Comparison of ENCODE assay signal across 1 cellular context in the genomic region with DNA sequence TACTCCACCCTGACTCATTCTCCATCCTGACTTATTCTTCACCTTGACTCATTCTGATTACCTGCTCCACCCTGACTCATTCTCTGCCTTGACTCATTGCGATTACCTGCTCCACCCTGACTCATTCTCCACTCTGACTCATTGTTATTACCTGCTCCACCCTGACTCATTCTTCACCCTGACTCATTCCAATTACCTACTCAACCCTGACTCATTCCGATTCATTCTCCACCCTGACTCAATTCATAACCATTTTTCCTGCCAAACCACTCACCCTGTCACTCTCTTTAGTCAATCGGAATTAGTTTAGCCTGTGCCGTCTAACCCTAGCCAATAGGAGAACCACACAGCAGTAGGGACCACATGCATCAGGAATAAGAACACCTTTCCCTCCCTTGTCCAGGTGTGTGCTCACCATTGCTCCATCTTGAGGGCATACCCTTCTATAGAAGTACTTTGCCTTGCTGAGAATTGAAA.
TF ChIP-seq lines count a peak whose summit lies in the region.

No MANE protein-coding gene starts in this region.

TF ChIP-seq in HEK293, 187 proteins besides CTCF, POLR2A, EP300 and RAD21 (continued from another document and continues in another):
- TF ChIP-seq, protein P1, sequence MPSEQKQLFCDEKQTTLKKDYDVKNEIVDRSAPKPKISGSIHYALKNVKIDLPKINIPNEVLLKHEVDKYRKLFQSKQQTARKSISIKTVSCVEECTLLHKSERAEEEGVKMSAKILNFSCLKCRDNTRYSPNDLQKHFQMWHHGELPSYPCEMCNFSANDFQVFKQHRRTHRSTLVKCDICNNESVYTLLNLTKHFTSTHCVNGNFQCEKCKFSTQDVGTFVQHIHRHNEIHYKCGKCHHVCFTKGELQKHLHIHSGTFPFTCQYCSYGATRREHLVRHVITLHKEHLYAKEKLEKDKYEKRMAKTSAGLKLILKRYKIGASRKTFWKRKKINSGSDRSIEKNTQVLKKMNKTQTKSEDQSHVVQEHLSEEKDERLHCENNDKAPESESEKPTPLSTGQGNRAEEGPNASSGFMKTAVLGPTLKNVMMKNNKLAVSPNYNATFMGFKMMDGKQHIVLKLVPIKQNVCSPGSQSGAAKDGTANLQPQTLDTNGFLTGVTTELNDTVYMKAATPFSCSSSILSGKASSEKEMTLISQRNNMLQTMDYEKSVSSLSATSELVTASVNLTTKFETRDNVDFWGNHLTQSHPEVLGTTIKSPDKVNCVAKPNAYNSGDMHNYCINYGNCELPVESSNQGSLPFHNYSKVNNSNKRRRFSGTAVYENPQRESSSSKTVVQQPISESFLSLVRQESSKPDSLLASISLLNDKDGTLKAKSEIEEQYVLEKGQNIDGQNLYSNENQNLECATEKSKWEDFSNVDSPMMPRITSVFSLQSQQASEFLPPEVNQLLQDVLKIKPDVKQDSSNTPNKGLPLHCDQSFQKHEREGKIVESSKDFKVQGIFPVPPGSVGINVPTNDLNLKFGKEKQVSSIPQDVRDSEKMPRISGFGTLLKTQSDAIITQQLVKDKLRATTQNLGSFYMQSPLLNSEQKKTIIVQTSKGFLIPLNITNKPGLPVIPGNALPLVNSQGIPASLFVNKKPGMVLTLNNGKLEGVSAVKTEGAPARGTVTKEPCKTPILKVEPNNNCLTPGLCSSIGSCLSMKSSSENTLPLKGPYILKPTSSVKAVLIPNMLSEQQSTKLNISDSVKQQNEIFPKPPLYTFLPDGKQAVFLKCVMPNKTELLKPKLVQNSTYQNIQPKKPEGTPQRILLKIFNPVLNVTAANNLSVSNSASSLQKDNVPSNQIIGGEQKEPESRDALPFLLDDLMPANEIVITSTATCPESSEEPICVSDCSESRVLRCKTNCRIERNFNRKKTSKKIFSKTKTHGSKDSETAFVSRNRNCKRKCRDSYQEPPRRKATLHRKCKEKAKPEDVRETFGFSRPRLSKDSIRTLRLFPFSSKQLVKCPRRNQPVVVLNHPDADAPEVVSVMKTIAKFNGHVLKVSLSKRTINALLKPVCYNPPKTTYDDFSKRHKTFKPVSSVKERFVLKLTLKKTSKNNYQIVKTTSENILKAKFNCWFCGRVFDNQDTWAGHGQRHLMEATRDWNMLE (tag by site-specific recombination; conservative IDR thresholded peaks at IDR 0.05; ENCODE audit: low read depth): peak; percentile 45; the same call in 1 of the 2 replicates
- TF ChIP-seq ZNF292 (tag by site-specific recombination; IDR thresholded peaks at IDR 0.05; ENCODE audit: borderline replicate concordance, low read depth) (no peak), KLF9 (tag by site-specific recombination; IDR thresholded peaks at IDR 0.05; ENCODE audit: low read depth) (no peak), SP3 (tag by site-specific recombination; IDR thresholded peaks at IDR 0.05) (peak; percentile 75), KLF7 (tag by site-specific recombination; IDR thresholded peaks at IDR 0.05; ENCODE audit: borderline replicate concordance) (peak; percentile 67; the same call in 1 of the 2 replicates), ZFP41 (tag by site-specific recombination; IDR thresholded peaks at IDR 0.05; ENCODE audit: borderline replicate concordance) (no peak), ZBTB8A (tag by site-specific recombination; IDR thresholded peaks at IDR 0.05) (no peak), ZBTB17 (tag by site-specific recombination; IDR thresholded peaks at IDR 0.05) (no peak), YY2 (tag by site-specific recombination; IDR thresholded peaks at IDR 0.05) (no peak), ZNF544 (tag by site-specific recombination; IDR thresholded peaks at IDR 0.05) (no peak), GLIS1 (tag by site-specific recombination; IDR thresholded peaks at IDR 0.05) (no peak), ZNF391 (tag by site-specific recombination; IDR thresholded peaks at IDR 0.05; ENCODE audit: borderline replicate concordance, low read depth) (no peak), ZBTB48 (tag by site-specific recombination; IDR thresholded peaks at IDR 0.05) (no peak), BCL11A (tag by site-specific recombination; IDR thresholded peaks at IDR 0.05; ENCODE audit: low read depth) (no peak), ZNF658 (tag by site-specific recombination; IDR thresholded peaks at IDR 0.05) (0 out of 2 replicates have a peak, but pooled peaks have one; percentile 49), ZNF114 (tag by site-specific recombination; IDR thresholded peaks at IDR 0.05) (no peak), ZBTB21 (tag by site-specific recombination; IDR thresholded peaks at IDR 0.05) (peak; percentile 85), KLF8 (tag by site-specific recombination; IDR thresholded peaks at IDR 0.05) (peak; percentile 96), IKZF3 (tag by site-specific recombination; IDR thresholded peaks at IDR 0.05) (no peak), ZFP3 (tag by site-specific recombination; IDR thresholded peaks at IDR 0.05; ENCODE audit: low read depth) (no peak), ZNF214 (tag by site-specific recombination; IDR thresholded peaks at IDR 0.05; ENCODE audit: borderline replicate concordance) (no peak), ZNF324 (tag by site-specific recombination; IDR thresholded peaks at IDR 0.05) (peak; percentile 94), ZNF169 (tag by site-specific recombination; IDR thresholded peaks at IDR 0.05) (0 out of 2 replicates have a peak, but pooled peaks have one; percentile 78), GLI4 (tag by site-specific recombination; IDR thresholded peaks at IDR 0.05) (peak; percentile 82; the same call in 1 of the 2 replicates), ZNF501 (tag by site-specific recombination; IDR thresholded peaks at IDR 0.05) (peak; percentile 82), ZNF791 (tag by site-specific recombination; IDR thresholded peaks at IDR 0.05) (no peak), ZNF211 (tag by site-specific recombination; IDR thresholded peaks at IDR 0.05; ENCODE audit: low read depth) (no peak), ZNF677 (tag by site-specific recombination; IDR thresholded peaks at IDR 0.05) (no peak), ZNF670 (tag by site-specific recombination; IDR thresholded peaks at IDR 0.05; ENCODE audit: low read depth) (no peak), PRDM1 (tag by site-specific recombination; IDR thresholded peaks at IDR 0.05) (peak; percentile 87), ZFP37 (tag by site-specific recombination; IDR thresholded peaks at IDR 0.05) (peak; percentile 100), ZNF776 (tag by site-specific recombination; IDR thresholded peaks at IDR 0.05; ENCODE audit: borderline replicate concordance) (no peak), ZNF24 (tag by site-specific recombination; IDR thresholded peaks at IDR 0.05) (peak; percentile 91), ZNF239 (tag by site-specific recombination; IDR thresholded peaks at IDR 0.05) (no peak), ZNF416 (tag by site-specific recombination; IDR thresholded peaks at IDR 0.05) (no peak), ZNF423 (tag by site-specific recombination; IDR thresholded peaks at IDR 0.05) (no peak), ZNF23 (tag by site-specific recombination; IDR thresholded peaks at IDR 0.05; ENCODE audit: borderline replicate concordance) (0 out of 2 replicates have a peak, but pooled peaks have one; percentile 20), ZNF654 (tag by site-specific recombination; IDR thresholded peaks at IDR 0.05; ENCODE audit: low read depth) (no peak), SETDB1 (IDR thresholded peaks at IDR 0.05; ENCODE audit: insufficient read length, low read length) (peak; percentile 99), ZNF10 (tag by site-specific recombination; IDR thresholded peaks at IDR 0.05) (no peak), ZNF335 (tag by site-specific recombination; conservative IDR thresholded peaks at IDR 0.05) (peak; percentile 42), ZNF660 (tag by site-specific recombination; IDR thresholded peaks at IDR 0.05) (peak; percentile 78), KLF1 (tag by site-specific recombination; IDR thresholded peaks at IDR 0.05) (peak; percentile 72)
- TF ChIP-seq, protein P2, sequence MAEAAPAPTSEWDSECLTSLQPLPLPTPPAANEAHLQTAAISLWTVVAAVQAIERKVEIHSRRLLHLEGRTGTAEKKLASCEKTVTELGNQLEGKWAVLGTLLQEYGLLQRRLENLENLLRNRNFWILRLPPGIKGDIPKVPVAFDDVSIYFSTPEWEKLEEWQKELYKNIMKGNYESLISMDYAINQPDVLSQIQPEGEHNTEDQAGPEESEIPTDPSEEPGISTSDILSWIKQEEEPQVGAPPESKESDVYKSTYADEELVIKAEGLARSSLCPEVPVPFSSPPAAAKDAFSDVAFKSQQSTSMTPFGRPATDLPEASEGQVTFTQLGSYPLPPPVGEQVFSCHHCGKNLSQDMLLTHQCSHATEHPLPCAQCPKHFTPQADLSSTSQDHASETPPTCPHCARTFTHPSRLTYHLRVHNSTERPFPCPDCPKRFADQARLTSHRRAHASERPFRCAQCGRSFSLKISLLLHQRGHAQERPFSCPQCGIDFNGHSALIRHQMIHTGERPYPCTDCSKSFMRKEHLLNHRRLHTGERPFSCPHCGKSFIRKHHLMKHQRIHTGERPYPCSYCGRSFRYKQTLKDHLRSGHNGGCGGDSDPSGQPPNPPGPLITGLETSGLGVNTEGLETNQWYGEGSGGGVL (tag by site-specific recombination; IDR thresholded peaks at IDR 0.05): peak; percentile 60
- TF ChIP-seq, protein P3, sequence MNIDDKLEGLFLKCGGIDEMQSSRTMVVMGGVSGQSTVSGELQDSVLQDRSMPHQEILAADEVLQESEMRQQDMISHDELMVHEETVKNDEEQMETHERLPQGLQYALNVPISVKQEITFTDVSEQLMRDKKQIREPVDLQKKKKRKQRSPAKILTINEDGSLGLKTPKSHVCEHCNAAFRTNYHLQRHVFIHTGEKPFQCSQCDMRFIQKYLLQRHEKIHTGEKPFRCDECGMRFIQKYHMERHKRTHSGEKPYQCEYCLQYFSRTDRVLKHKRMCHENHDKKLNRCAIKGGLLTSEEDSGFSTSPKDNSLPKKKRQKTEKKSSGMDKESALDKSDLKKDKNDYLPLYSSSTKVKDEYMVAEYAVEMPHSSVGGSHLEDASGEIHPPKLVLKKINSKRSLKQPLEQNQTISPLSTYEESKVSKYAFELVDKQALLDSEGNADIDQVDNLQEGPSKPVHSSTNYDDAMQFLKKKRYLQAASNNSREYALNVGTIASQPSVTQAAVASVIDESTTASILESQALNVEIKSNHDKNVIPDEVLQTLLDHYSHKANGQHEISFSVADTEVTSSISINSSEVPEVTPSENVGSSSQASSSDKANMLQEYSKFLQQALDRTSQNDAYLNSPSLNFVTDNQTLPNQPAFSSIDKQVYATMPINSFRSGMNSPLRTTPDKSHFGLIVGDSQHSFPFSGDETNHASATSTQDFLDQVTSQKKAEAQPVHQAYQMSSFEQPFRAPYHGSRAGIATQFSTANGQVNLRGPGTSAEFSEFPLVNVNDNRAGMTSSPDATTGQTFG (tag by site-specific recombination; IDR thresholded peaks at IDR 0.05; ENCODE audit: borderline replicate concordance): peak; percentile 84
- TF ChIP-seq, protein P4, sequence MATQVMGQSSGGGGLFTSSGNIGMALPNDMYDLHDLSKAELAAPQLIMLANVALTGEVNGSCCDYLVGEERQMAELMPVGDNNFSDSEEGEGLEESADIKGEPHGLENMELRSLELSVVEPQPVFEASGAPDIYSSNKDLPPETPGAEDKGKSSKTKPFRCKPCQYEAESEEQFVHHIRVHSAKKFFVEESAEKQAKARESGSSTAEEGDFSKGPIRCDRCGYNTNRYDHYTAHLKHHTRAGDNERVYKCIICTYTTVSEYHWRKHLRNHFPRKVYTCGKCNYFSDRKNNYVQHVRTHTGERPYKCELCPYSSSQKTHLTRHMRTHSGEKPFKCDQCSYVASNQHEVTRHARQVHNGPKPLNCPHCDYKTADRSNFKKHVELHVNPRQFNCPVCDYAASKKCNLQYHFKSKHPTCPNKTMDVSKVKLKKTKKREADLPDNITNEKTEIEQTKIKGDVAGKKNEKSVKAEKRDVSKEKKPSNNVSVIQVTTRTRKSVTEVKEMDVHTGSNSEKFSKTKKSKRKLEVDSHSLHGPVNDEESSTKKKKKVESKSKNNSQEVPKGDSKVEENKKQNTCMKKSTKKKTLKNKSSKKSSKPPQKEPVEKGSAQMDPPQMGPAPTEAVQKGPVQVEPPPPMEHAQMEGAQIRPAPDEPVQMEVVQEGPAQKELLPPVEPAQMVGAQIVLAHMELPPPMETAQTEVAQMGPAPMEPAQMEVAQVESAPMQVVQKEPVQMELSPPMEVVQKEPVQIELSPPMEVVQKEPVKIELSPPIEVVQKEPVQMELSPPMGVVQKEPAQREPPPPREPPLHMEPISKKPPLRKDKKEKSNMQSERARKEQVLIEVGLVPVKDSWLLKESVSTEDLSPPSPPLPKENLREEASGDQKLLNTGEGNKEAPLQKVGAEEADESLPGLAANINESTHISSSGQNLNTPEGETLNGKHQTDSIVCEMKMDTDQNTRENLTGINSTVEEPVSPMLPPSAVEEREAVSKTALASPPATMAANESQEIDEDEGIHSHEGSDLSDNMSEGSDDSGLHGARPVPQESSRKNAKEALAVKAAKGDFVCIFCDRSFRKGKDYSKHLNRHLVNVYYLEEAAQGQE (tag by site-specific recombination; IDR thresholded peaks at IDR 0.05): no peak
- TF ChIP-seq, protein P5, sequence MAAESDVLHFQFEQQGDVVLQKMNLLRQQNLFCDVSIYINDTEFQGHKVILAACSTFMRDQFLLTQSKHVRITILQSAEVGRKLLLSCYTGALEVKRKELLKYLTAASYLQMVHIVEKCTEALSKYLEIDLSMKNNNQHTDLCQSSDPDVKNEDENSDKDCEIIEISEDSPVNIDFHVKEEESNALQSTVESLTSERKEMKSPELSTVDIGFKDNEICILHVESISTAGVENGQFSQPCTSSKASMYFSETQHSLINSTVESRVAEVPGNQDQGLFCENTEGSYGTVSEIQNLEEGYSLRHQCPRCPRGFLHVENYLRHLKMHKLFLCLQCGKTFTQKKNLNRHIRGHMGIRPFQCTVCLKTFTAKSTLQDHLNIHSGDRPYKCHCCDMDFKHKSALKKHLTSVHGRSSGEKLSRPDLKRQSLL (tag by site-specific recombination; IDR thresholded peaks at IDR 0.05): no peak
- TF ChIP-seq, protein P6, sequence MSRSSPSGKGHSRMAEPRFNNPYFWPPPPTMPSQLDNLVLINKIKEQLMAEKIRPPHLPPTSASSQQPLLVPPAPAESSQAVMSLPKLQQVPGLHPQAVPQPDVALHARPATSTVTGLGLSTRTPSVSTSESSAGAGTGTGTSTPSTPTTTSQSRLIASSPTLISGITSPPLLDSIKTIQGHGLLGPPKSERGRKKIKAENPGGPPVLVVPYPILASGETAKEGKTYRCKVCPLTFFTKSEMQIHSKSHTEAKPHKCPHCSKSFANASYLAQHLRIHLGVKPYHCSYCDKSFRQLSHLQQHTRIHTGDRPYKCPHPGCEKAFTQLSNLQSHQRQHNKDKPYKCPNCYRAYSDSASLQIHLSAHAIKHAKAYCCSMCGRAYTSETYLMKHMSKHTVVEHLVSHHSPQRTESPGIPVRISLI (tag by site-specific recombination; IDR thresholded peaks at IDR 0.05): 0 out of 2 replicates have a peak, but pooled peaks have one; percentile 24
- TF ChIP-seq, protein P7, sequence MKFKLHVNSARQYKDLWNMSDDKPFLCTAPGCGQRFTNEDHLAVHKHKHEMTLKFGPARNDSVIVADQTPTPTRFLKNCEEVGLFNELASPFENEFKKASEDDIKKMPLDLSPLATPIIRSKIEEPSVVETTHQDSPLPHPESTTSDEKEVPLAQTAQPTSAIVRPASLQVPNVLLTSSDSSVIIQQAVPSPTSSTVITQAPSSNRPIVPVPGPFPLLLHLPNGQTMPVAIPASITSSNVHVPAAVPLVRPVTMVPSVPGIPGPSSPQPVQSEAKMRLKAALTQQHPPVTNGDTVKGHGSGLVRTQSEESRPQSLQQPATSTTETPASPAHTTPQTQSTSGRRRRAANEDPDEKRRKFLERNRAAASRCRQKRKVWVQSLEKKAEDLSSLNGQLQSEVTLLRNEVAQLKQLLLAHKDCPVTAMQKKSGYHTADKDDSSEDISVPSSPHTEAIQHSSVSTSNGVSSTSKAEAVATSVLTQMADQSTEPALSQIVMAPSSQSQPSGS (tag by site-specific recombination; IDR thresholded peaks at IDR 0.05; ENCODE audit: low read depth): 0 out of 2 replicates have a peak, but pooled peaks have one; percentile 22
